Comparison of ENCODE assay signal across 16 cellular contexts in genomic region chr19:7480222-7480974, GRCh38. TPM values are rescaled to one million over a fixed set of nuclear protein-coding genes. Genes with fewer than 3 reads are reported as not detected.
DNase-seq lines count a peak whose midpoint lies in the region; ATAC-seq and TF ChIP-seq lines count a peak whose summit lies in the region.
"Had no signal": no experiment of that assay in that cellular context is flagged by ENCODE, and none has a peak within 500 bp of the region (broad histone marks: within the 10 kb centered on the region; RNA-seq: fewer than 3 reads in every experiment).

No MANE protein-coding gene starts in this region.

- H3K36me3 Mint-ChIP-seq in activated naive CD4-positive, alpha-beta T cell treated with anti-CD3 and anti-CD28 coated beads, Interleukin-2, amount 50 U/mL, for 24 hours = no peaks in the 10 kb centered on the region
- H3K36me3 Mint-ChIP-seq in activated naive CD4-positive, alpha-beta T cell treated with anti-CD3 and anti-CD28 coated beads, Interleukin-2, amount 50 U/mL, for 72 hours = no peaks in the 10 kb centered on the region
- H3K36me3 Mint-ChIP-seq: activated CD4-positive, alpha-beta memory T cell treated with anti-CD3 and anti-CD28 coated beads for 36 hours; natural killer cell had no signal

- H3K4me3 ChIP-seq in coronary artery (no peak overlapping the region), mucosa of rectum (ENCODE audit: low read length in 2 of 2) (no peak overlapping the region), transverse colon (no peak overlapping the region)
- H3K4me3 ChIP-seq: A549, MG63, skin epidermis, tibial artery had no signal

- H3K9me3 Mint-ChIP-seq in activated naive CD4-positive, alpha-beta T cell treated with anti-CD3 and anti-CD28 coated beads, Interleukin-2, amount 50 U/mL, for 24 hours = no peaks in the 10 kb centered on the region
- H3K9me3 Mint-ChIP-seq in activated naive CD4-positive, alpha-beta T cell treated with anti-CD3 and anti-CD28 coated beads, Interleukin-2, amount 50 U/mL, for 72 hours = no peaks in the 10 kb centered on the region
- H3K9me3 Mint-ChIP-seq: activated CD4-positive, alpha-beta memory T cell treated with anti-CD3 and anti-CD28 coated beads for 36 hours; natural killer cell had no signal

- no peaks in the 10 kb centered on the region for H3K27me3 ChIP-seq in mucosa of rectum (ENCODE audit: control insufficient read depth in 2 of 2, insufficient read depth in 2 of 2, low read length in 2 of 2)
- no peaks in the 10 kb centered on the region for H3K27me3 ChIP-seq in transverse colon
- H3K27me3 ChIP-seq: MG63, tibial artery had no signal

- no peak for TF ChIP-seq CTCF in coronary artery (IDR thresholded peaks at IDR 0.05)
- TF ChIP-seq CTCF in transverse colon (IDR thresholded peaks at IDR 0.05) = no peak

- H3K27me3 Mint-ChIP-seq in activated naive CD4-positive, alpha-beta T cell treated with anti-CD3 and anti-CD28 coated beads, Interleukin-2, amount 50 U/mL, for 24 hours = no peaks in the 10 kb centered on the region
- H3K27me3 Mint-ChIP-seq: activated CD4-positive, alpha-beta memory T cell treated with anti-CD3 and anti-CD28 coated beads for 36 hours had no signal

- peak overlapping the region; percentile 35 for H3K27ac Mint-ChIP-seq in activated naive CD4-positive, alpha-beta T cell treated with anti-CD3 and anti-CD28 coated beads, Interleukin-2, amount 50 U/mL, for 24 hours
- H3K27ac Mint-ChIP-seq in activated naive CD4-positive, alpha-beta T cell treated with anti-CD3 and anti-CD28 coated beads, Interleukin-2, amount 50 U/mL, for 72 hours = peak overlapping the region in 1 of 2 donors; percentile 9
- H3K27ac Mint-ChIP-seq: activated CD4-positive, alpha-beta memory T cell treated with anti-CD3 and anti-CD28 coated beads for 36 hours; natural killer cell had no signal

- intact Hi-C loops in transverse colon (cut with DNase I; ENCODE audit: low total_unique reads) = no loop called here

- ATAC-seq in activated naive CD4-positive, alpha-beta T cell treated with anti-CD3 and anti-CD28 coated beads, Interleukin-2, amount 50 U/mL, for 72 hours = no peak
- ATAC-seq in GM18870 (IDR thresholded peaks at IDR 0.05; ENCODE audit: unreplicated experiment) (no peak), HG02981 (IDR thresholded peaks at IDR 0.05; ENCODE audit: unreplicated experiment) (no peak)
- ATAC-seq: A549, natural killer cell had no signal

- TF ChIP-seq POLR2A in transverse colon (IDR thresholded peaks at IDR 0.05) = no peak

- WGBS in transverse colon (ENCODE audit: low coverage in 1 of 2), 2 donors = 50 to 67% methylated on average over 2 to 11 of the region's 11 CpGs

- peaks cover 8% of the 10 kb centered on the region for H3K4me1 Mint-ChIP-seq in activated naive CD4-positive, alpha-beta T cell treated with anti-CD3 and anti-CD28 coated beads, Interleukin-2, amount 50 U/mL, for 24 hours

- TF ChIP-seq EP300 in transverse colon (IDR thresholded peaks at IDR 0.05; ENCODE audit: low read depth) = no peak

- in situ Hi-C loops in transverse colon (cut with MboI; ENCODE audit: low pct_ligation_motif_present in 1 of 4, low pct_unique_long_range_greater_than_20kb in 1 of 4, low sequenced_read_pairs in 3 of 4) = no loop called here

- H3K4me3 Mint-ChIP-seq in activated naive CD4-positive, alpha-beta T cell treated with anti-CD3 and anti-CD28 coated beads, Interleukin-2, amount 50 U/mL, for 24 hours = no peak overlapping the region
- H3K4me3 Mint-ChIP-seq: activated CD4-positive, alpha-beta memory T cell treated with anti-CD3 and anti-CD28 coated beads for 36 hours; natural killer cell had no signal

- peak overlapping the region in 1 of 2 donors; percentile 23 for H3K9ac ChIP-seq in mucosa of rectum (ENCODE audit: low read depth in 1 of 2, low read length in 2 of 2)

- no peak for DNase-seq in activated naive CD4-positive, alpha-beta T cell treated with anti-CD3 and anti-CD28 coated beads, Interleukin-2, amount 50 U/mL, for 72 hours (ENCODE audit: low spot score in 2 of 2)
- DNase-seq in coronary artery (ENCODE audit: low spot score) (no peak), transverse colon (no peak), NCI-H526 treated with DMSO at 0.1 percent for 48 hours (lab: John Stamatoyannopoulos, UW) (no peak)
- DNase-seq: activated CD4-positive, alpha-beta memory T cell treated with anti-CD3 and anti-CD28 coated beads for 36 hours; activated effector memory CD4-positive, alpha-beta T cell treated with anti-CD3 and anti-CD28 coated beads, Interleukin-2, amount 50 U/mL, for 16 hours; MG63; natural killer cell; OCI-M1 had no signal

- H3K9me3 ChIP-seq in mucosa of rectum (ENCODE audit: control insufficient read depth in 2 of 2, low read length in 2 of 2) (no peaks in the 10 kb centered on the region), transverse colon (no peaks in the 10 kb centered on the region)
- H3K9me3 ChIP-seq: A549, MG63, tibial artery had no signal

- H3K36me3 ChIP-seq in mucosa of rectum (ENCODE audit: control insufficient read depth in 2 of 2, insufficient read depth in 2 of 2, low read length in 2 of 2) (no peaks in the 10 kb centered on the region), transverse colon (no peaks in the 10 kb centered on the region)
- H3K36me3 ChIP-seq: MG63, tibial artery had no signal

- H3K4me1 ChIP-seq in mucosa of rectum (ENCODE audit: control insufficient read depth in 2 of 2, insufficient read depth in 2 of 2, low read length in 2 of 2) (peaks cover 9 to 13% of the 10 kb centered on the region in 2 donors), transverse colon (peaks cover 0 to 18% (median 11%) of the 10 kb centered on the region in 4 donors)
- H3K4me1 ChIP-seq: A549 had no signal

- peak overlapping the region; percentile 23 to 28 for H3K27ac ChIP-seq in coronary artery
- H3K27ac ChIP-seq in mucosa of rectum (ENCODE audit: low read depth in 2 of 2, low read length in 2 of 2) = peak overlapping the region; percentile 41 to 48
- H3K27ac ChIP-seq in transverse colon = peak overlapping the region; percentile 21 to 60 (median 34)
- H3K27ac ChIP-seq: A549, tibial artery had no signal

RNA-seq across cellular contexts. Expression of gene PEX11G, which starts 8.4 kb away (rescaled TPM):
- under 1 TPM; 0.27 to 0.74 TPM for total RNA-seq in activated naive CD4-positive, alpha-beta T cell treated with anti-CD3 and anti-CD28 coated beads, Interleukin-2, amount 50 U/mL, for 72 hours
- total RNA-seq in transverse colon = 10 to 100 TPM in 1 of 4 donors, 1 to 10 TPM in 3; 2.2 to 14.5 (median 8.9) TPM

RNA-seq across cellular contexts. Expression of gene ZNF358, which starts 35.5 kb away (rescaled TPM):
- 10 to 100 TPM in 1 of 2 donors, under 1 TPM in 1; 0.59 to 11.1 TPM for total RNA-seq in activated naive CD4-positive, alpha-beta T cell treated with anti-CD3 and anti-CD28 coated beads, Interleukin-2, amount 50 U/mL, for 72 hours
- 10 to 100 TPM; 50.2 to 72.7 (median 69.1) TPM for total RNA-seq in transverse colon

RNA-seq across cellular contexts. Expression of gene MCOLN1, which starts 42.0 kb away (rescaled TPM):
- 10 to 100 TPM; 10.3 to 11.0 TPM for total RNA-seq in activated naive CD4-positive, alpha-beta T cell treated with anti-CD3 and anti-CD28 coated beads, Interleukin-2, amount 50 U/mL, for 72 hours
- 10 to 100 TPM; 14.7 to 93.1 (median 23.9) TPM for total RNA-seq in transverse colon

RNA-seq across cellular contexts. Expression of gene PNPLA6, which starts 55.1 kb away (rescaled TPM):
- total RNA-seq in activated naive CD4-positive, alpha-beta T cell treated with anti-CD3 and anti-CD28 coated beads, Interleukin-2, amount 50 U/mL, for 72 hours = 100 to 1,000 TPM; 102 to 138 TPM
- total RNA-seq in transverse colon = 100 to 1,000 TPM; 115 to 435 (median 147) TPM

Comparison
In these comparisons a context has a peak if more than half of its experiments do, and no peak if none do; other contexts are left out.
1. RNA of gene ZNF358, which starts 35.5 kb away (total RNA-seq): 50.2 to 72.7 TPM in transverse colon; 0.59 to 11.1 TPM in activated naive CD4-positive, alpha-beta T cell treated with anti-CD3 and anti-CD28 coated beads, Interleukin-2, amount 50 U/mL, for 72 hours; every median in the first group is over 4 times any median in the second.
2. Peak in every context shown above with its lines, with median percentiles within 50 percentile points of each other: H3K27ac ChIP-seq.